Comparison of ENCODE assay signal across 8 cellular contexts in genomic region chr1:12067900-12068821, GRCh38. TPM values are rescaled to one million over a fixed set of nuclear protein-coding genes. Genes with fewer than 3 reads are reported as not detected.
DNase-seq lines count a peak whose midpoint lies in the region; ATAC-seq and TF ChIP-seq lines count a peak whose summit lies in the region.

No MANE protein-coding gene starts in this region.

- TF ChIP-seq CTCF in GM12875 (IDR thresholded peaks at IDR 0.05; ENCODE audit: borderline replicate concordance, insufficient read depth, low read depth, low read length) (no peak), nephron progenitor cell (IDR thresholded peaks at IDR 0.05) (no peak), stomach (IDR thresholded peaks at IDR 0.05) (no peak), sigmoid colon (IDR thresholded peaks at IDR 0.05) (no peak)

- H3K27me3 ChIP-seq in stomach (peaks cover 4 to 93% (median 52%) of the 10 kb centered on the region in 3 donors), sigmoid colon (peaks cover 16 to 60% (median 19%) of the 10 kb centered on the region in 3 donors)

- H3K27me3 Mint-ChIP-seq in activated naive CD4-positive, alpha-beta T cell treated with anti-CD3 and anti-CD28 coated beads, Interleukin-2, amount 50 U/mL, for 24 hours: peaks cover 25% of the 10 kb centered on the region
- H3K27me3 Mint-ChIP-seq in nephron progenitor cell (ENCODE audit: low read depth, poor library complexity): peaks cover 49% of the 10 kb centered on the region

- H3K36me3 ChIP-seq in stomach (no peaks in the 10 kb centered on the region), sigmoid colon (no peaks in the 10 kb centered on the region)

- DNase-seq in nephron progenitor cell: peak; percentile 54
- DNase-seq in stomach: no peak
- no peak for DNase-seq in NCI-H510A (lab: John Stamatoyannopoulos, UW)
- DNase-seq in sigmoid colon: no peak

- H3K27ac Mint-ChIP-seq in activated naive CD4-positive, alpha-beta T cell treated with anti-CD3 and anti-CD28 coated beads, Interleukin-2, amount 50 U/mL, for 24 hours: no peak overlapping the region
- H3K27ac Mint-ChIP-seq in nephron progenitor cell: no peak overlapping the region

- H3K4me3 ChIP-seq in GM12875 (ENCODE audit: low read depth, low read length): peak overlapping the region; percentile 52
- no peak overlapping the region for H3K4me3 ChIP-seq in stomach
- H3K4me3 ChIP-seq in sigmoid colon: no peak overlapping the region

- no peaks in the 10 kb centered on the region for H3K36me3 Mint-ChIP-seq in activated naive CD4-positive, alpha-beta T cell treated with anti-CD3 and anti-CD28 coated beads, Interleukin-2, amount 50 U/mL, for 24 hours
- no peaks in the 10 kb centered on the region for H3K36me3 Mint-ChIP-seq in nephron progenitor cell (ENCODE audit: low read depth)

- no peak overlapping the region for H3K27ac ChIP-seq in stomach
- no peak overlapping the region for H3K27ac ChIP-seq in sigmoid colon

- TF ChIP-seq POLR2A in stomach (IDR thresholded peaks at IDR 0.05) (no peak), sigmoid colon (IDR thresholded peaks at IDR 0.05) (no peak)

- WGBS in stomach, 5 donors: 27 to 32% (median 30%) methylated on average over 13 to 14 of the region's 14 CpGs
- 33 to 51% methylated on average over 14 of the region's 14 CpGs for WGBS in sigmoid colon, 2 donors

- no peak for TF ChIP-seq EP300 in stomach (IDR thresholded peaks at IDR 0.05)
- TF ChIP-seq EP300 in sigmoid colon (IDR thresholded peaks at IDR 0.05): no peak

- H3K4me1 ChIP-seq in stomach (peaks cover 6 to 19% (median 8%) of the 10 kb centered on the region in 4 donors), sigmoid colon (peaks cover 0 to 8% (median 7%) of the 10 kb centered on the region in 4 donors)

- H3K4me3 Mint-ChIP-seq in activated naive CD4-positive, alpha-beta T cell treated with anti-CD3 and anti-CD28 coated beads, Interleukin-2, amount 50 U/mL, for 24 hours: peak overlapping the region; percentile 8
- peak overlapping the region; percentile 43 for H3K4me3 Mint-ChIP-seq in nephron progenitor cell

- no peaks in the 10 kb centered on the region for H3K9me3 Mint-ChIP-seq in activated naive CD4-positive, alpha-beta T cell treated with anti-CD3 and anti-CD28 coated beads, Interleukin-2, amount 50 U/mL, for 24 hours
- no peaks in the 10 kb centered on the region for H3K9me3 Mint-ChIP-seq in nephron progenitor cell

- H3K9me3 ChIP-seq in stomach: no peaks in the 10 kb centered on the region
- no peaks in the 10 kb centered on the region for H3K9me3 ChIP-seq in sigmoid colon

- intact Hi-C loops in stomach (cut with DNase I; ENCODE audit: low total_unique reads) (no loop called here), sigmoid colon (cut with DNase I) (no loop called here)

- peak; percentile 42 for ATAC-seq in HG03064 (IDR thresholded peaks at IDR 0.05; ENCODE audit: low read depth, unreplicated experiment)
- ATAC-seq in HG03565 (IDR thresholded peaks at IDR 0.05; ENCODE audit: unreplicated experiment): no peak

- H3K4me1 Mint-ChIP-seq in activated naive CD4-positive, alpha-beta T cell treated with anti-CD3 and anti-CD28 coated beads, Interleukin-2, amount 50 U/mL, for 24 hours: peaks cover 31% of the 10 kb centered on the region
- H3K4me1 Mint-ChIP-seq in nephron progenitor cell: peaks cover 40% of the 10 kb centered on the region

RNA-seq across cellular contexts. Expression of gene TNFRSF8, which starts 5.1 kb away (rescaled TPM):
- total RNA-seq in stomach (under 1 TPM in 3 of 5 donors, not detected in 2; 0.18 to 0.58 (median 0.45) TPM), sigmoid colon (1 to 10 TPM in 1 of 4 donors, under 1 TPM in 3; 0.68 to 1.1 (median 0.77) TPM)
- polyA plus RNA-seq in stomach (1 to 10 TPM; 1.2 to 2.1 (median 1.5) TPM), sigmoid colon (1 to 10 TPM in 1 of 3 donors, under 1 TPM in 1, not detected in 1; 0.92 to 1.8 TPM)

RNA-seq across cellular contexts. Expression of gene MIIP, which starts 48.9 kb away (rescaled TPM):
- total RNA-seq in stomach (100 to 1,000 TPM in 1 of 5 donors, 10 to 100 TPM in 3, 1 to 10 TPM in 1; 1.8 to 107 (median 13.2) TPM), sigmoid colon (10 to 100 TPM; 23.7 to 31.2 (median 27.4) TPM)
- polyA plus RNA-seq in stomach (10 to 100 TPM; 22.1 to 32.7 (median 25.7) TPM), sigmoid colon (10 to 100 TPM; 12.7 to 32.6 (median 18.0) TPM)
